ENCODE assay signal across 22 cellular contexts in genomic region chr2:178825183-178825582, GRCh38. TPM values are rescaled to one million over a fixed set of nuclear protein-coding genes. Genes with fewer than 3 reads are reported as not detected.
DNase-seq lines count a peak whose midpoint lies in the region; ATAC-seq and TF ChIP-seq lines count a peak whose summit lies in the region.
"Had no signal": no experiment of that assay in that cellular context is flagged by ENCODE, and none has a peak within 500 bp of the region (broad histone marks: within the 10 kb centered on the region; RNA-seq: fewer than 3 reads in every experiment).

No MANE protein-coding gene starts in this region.

- dilution Hi-C loops in mammary epithelial cell (cut with HindIII; ENCODE audit: low sequenced_read_pairs): no loop called here

- in situ Hi-C loops in mammary epithelial cell (cut with MboI; ENCODE audit: low sequenced_read_pairs in 2 of 2): no loop called here

- TF ChIP-seq CTCF in mammary epithelial cell (conservative IDR thresholded peaks at IDR 0.05 in 1 of 2, IDR thresholded peaks at IDR 0.05 in 1 of 2; ENCODE audit: extremely low read depth in 1 of 2, insufficient read depth in 1 of 2, low read depth in 1 of 2, low read length in 2 of 2) (no peak), MCF 10A (IDR thresholded peaks at IDR 0.05; ENCODE audit: unreplicated experiment) (no peak), fibroblast of pulmonary artery (IDR thresholded peaks at IDR 0.05; ENCODE audit: low read length, missing control alignments) (no peak), thoracic aorta (IDR thresholded peaks at IDR 0.05) (no peak)

- H3K27ac ChIP-seq in mammary epithelial cell (ENCODE audit: insufficient read depth, low read depth, low read length): no peak overlapping the region
- H3K27ac ChIP-seq in thoracic aorta: no peak overlapping the region
- H3K27ac ChIP-seq: heart right ventricle, upper lobe of left lung had no signal

- H3K27me3 ChIP-seq in mammary epithelial cell (ENCODE audit: insufficient read depth, low read length) (no peaks in the 10 kb centered on the region), thoracic aorta (replicated peaks; ENCODE audit: insufficient read depth) (no peaks in the 10 kb centered on the region)
- H3K27me3 ChIP-seq: heart right ventricle, upper lobe of left lung had no signal

- H3K4me1 ChIP-seq in mammary epithelial cell (ENCODE audit: insufficient read depth, low read length): peaks cover 4% of the 10 kb centered on the region
- H3K4me1 ChIP-seq in thoracic aorta (ENCODE audit: control insufficient read depth in 1 of 2, low read depth in 2 of 2): peaks cover 11 to 48% of the 10 kb centered on the region in 2 donors

- no peaks in the 10 kb centered on the region for H3K4me1 Mint-ChIP-seq in MCF 10A (ENCODE audit: insufficient read depth, unreplicated experiment)

- H3K9me3 ChIP-seq in mammary epithelial cell (replicated peaks; ENCODE audit: insufficient read depth, low read length) (no peaks in the 10 kb centered on the region), thoracic aorta (no peaks in the 10 kb centered on the region)
- H3K9me3 ChIP-seq: HAP-1, upper lobe of left lung had no signal

- no peaks in the 10 kb centered on the region for H3K9me3 Mint-ChIP-seq in MCF 10A (ENCODE audit: unreplicated experiment)

- no TSS peak for BruUV-seq in mammary epithelial cell (replicated peaks; lab: Mats Ljungman, UMichigan)
- no TSS peak for BruUV-seq in MCF 10A (replicated peaks; lab: Mats Ljungman, UMichigan)

- POLR2A ChIA-PET in MCF 10A (lab: Yijun Ruan, JAX): no interaction called here

- H3K4me3 ChIP-seq in mammary epithelial cell (replicated peaks in 1 of 3; ENCODE audit: insufficient read depth in 1 of 3, low read depth in 2 of 3, low read length in 3 of 3): no peak overlapping the region
- H3K4me3 ChIP-seq in fibroblast of pulmonary artery (replicated peaks; ENCODE audit: low read depth, low read length): no peak overlapping the region
- H3K4me3 ChIP-seq in thoracic aorta: no peak overlapping the region
- H3K4me3 ChIP-seq: HAP-1, heart right ventricle, upper lobe of left lung had no signal

- H3K9ac ChIP-seq in mammary epithelial cell (ENCODE audit: insufficient read depth, low read length): no peak overlapping the region

- no peak overlapping the region for H3K4me2 ChIP-seq in mammary epithelial cell (ENCODE audit: insufficient read depth, low read depth, low read length)

- H3K27me3 Mint-ChIP-seq in MCF 10A (ENCODE audit: insufficient read depth, unreplicated experiment): no peaks in the 10 kb centered on the region

- CTCF ChIA-PET in mammary epithelial cell (lab: Charles Lee; ENCODE audit: low non-redundant PET): no interaction called here
- CTCF ChIA-PET in MCF 10A (lab: Yijun Ruan, JAX): interaction anchor here (0.6 kb wide), 1 partner anchor 8 kb away, joined by 3 read pairs; no protein-coding TSS in a partner anchor

- H3K4me3 Mint-ChIP-seq in MCF 10A (ENCODE audit: unreplicated experiment): no peak overlapping the region
- H3K4me3 Mint-ChIP-seq: CD14-positive monocyte, nephron, T-helper 17 cell, WTC11 had no signal

- no peak overlapping the region for H3K27ac Mint-ChIP-seq in MCF 10A (ENCODE audit: low read depth, unreplicated experiment)
- H3K27ac Mint-ChIP-seq: CD14-positive monocyte, nephron, T-helper 17 cell, WTC11 had no signal

- ATAC-seq in thoracic aorta (ENCODE audit: insufficient number of reproducible peaks, low FRiP score, low read depth) (peak; percentile 40), GM19351 (IDR thresholded peaks at IDR 0.05; ENCODE audit: unreplicated experiment) (no peak), HG03469 (IDR thresholded peaks at IDR 0.05; ENCODE audit: unreplicated experiment) (no peak)
- ATAC-seq: T-helper 17 cell, WTC11 had no signal

- DNase-seq in mammary epithelial cell (peak; percentile 53), MCF 10A (ENCODE audit: unreplicated experiment) (no peak), amniotic epithelial cell (ENCODE audit: low read depth) (peak; percentile 1), fibroblast of pulmonary artery (ENCODE audit: low read depth) (peak; percentile 73), thoracic aorta (ENCODE audit: low spot score) (no peak), posterior cingulate gyrus (no peak)
- DNase-seq: 8988T; DMS153; heart right ventricle; NCI-H1694; NCI-H446; SHP77; stimulated activated CD4-positive, alpha-beta T cell treated with anti-CD3 and anti-CD28 coated beads, Interleukin-12 subunit alpha, Interleukin-12 subunit beta, amount 100 ng/mL, for 4 hours; stimulated activated naive CD4-positive, alpha-beta T cell treated with Interleukin-2 at 50 U/mL for 16 hours; T-helper 17 cell; upper lobe of left lung had no signal

- H3K36me3 Mint-ChIP-seq in MCF 10A (ENCODE audit: insufficient read depth, unreplicated experiment): no peaks in the 10 kb centered on the region
- H3K36me3 Mint-ChIP-seq: CD14-positive monocyte, WTC11 had no signal

- H3K36me3 ChIP-seq in mammary epithelial cell (ENCODE audit: insufficient read depth, low read length) (no peaks in the 10 kb centered on the region), thoracic aorta (no peaks in the 10 kb centered on the region)
- H3K36me3 ChIP-seq: HAP-1, upper lobe of left lung had no signal

- no peaks in the 10 kb centered on the region for H3K79me2 ChIP-seq in mammary epithelial cell (ENCODE audit: insufficient read depth, low read length)

- intact Hi-C loops in mammary epithelial cell (cut with micrococcal nuclease) (no loop called here), MCF 10A (cut with micrococcal nuclease) (no loop called here), posterior cingulate gyrus (cut with DNase I) (no loop called here)

- WGBS in mammary epithelial cell (ENCODE audit: low coverage, missing lambda C conversion rate): 40% methylated on average over 1 of the region's 1 CpG

- H4K20me1 ChIP-seq in mammary epithelial cell (ENCODE audit: insufficient read depth, low read length): no peaks in the 10 kb centered on the region

- no peak overlapping the region for H2AFZ ChIP-seq in mammary epithelial cell (ENCODE audit: low read depth, low read length)

RNA-seq across cellular contexts. Expression of gene TTN, which starts 18.0 kb away (rescaled TPM):
- under 1 TPM; under 0.01 to 0.38 TPM for total RNA-seq in mammary epithelial cell
- polyA plus RNA-seq in mammary epithelial cell: 0.16 TPM
- polyA minus RNA-seq in mammary epithelial cell: not detected
- total RNA-seq in MCF 10A (2022): under 0.01 and 0.05 TPM in 2 replicates
- 10 to 100 TPM in 1 of 2 donors, 1 to 10 TPM in 1; 7.0 to 16.4 TPM for total RNA-seq in thoracic aorta

Comparison
In these comparisons a context has a peak if more than half of its experiments do, and no peak if none do; other contexts are left out.
1. DNase-seq: peak in mammary epithelial cell (single experiment), amniotic epithelial cell (single experiment) and fibroblast of pulmonary artery (single experiment); none in MCF 10A (single experiment), thoracic aorta (single experiment) and posterior cingulate gyrus (0 of 10).